ENCODE assay signal across 10 cellular contexts in the genomic region with DNA sequence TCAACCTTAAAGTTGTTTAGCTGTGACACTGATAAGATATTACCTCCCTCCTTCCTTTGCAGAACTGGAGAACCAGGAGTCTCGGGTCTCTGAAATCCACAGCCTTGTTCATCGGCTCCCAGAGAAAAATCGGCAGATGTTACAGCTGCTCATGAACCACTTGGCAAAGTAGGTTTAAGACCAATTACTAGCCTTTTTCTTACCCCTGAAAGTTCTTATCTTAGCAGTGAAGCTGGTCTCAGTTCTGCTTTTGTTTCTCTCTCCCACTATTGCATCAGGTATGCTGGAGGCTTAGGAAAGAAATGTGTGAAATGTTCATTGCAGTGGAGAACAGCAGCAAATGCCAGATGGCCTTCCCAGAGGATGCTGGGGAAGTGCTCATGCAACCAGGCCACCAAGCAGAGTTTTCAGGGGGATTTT.
DNase-seq lines count a peak whose midpoint lies in the region; ATAC-seq and FAIRE-seq lines count a peak whose summit lies in the region.
"Had no signal": no experiment of that assay in that cellular context is flagged by ENCODE, and none has a peak within 500 bp of the region (broad histone marks: within the 10 kb centered on the region; RNA-seq: fewer than 3 reads in every experiment).

No MANE protein-coding gene starts in this region.

- peak; percentile 96 for FAIRE-seq in GM19239 (lab: Jason Lieb, UNC)
- FAIRE-seq: endometrium had no signal

- H3K27ac ChIP-seq in CD8-positive, alpha-beta memory T cell (ENCODE audit: low read depth, low read length) = no peak overlapping the region

- H3K4me3 Mint-ChIP-seq in CD8-positive, alpha-beta memory T cell = no peak overlapping the region

- POLR2A ChIA-PET in CD8-positive, alpha-beta memory T cell (lab: Charles Lee) = no interaction called here

- peaks cover 23 to 87% (median 45%) of the 10 kb centered on the region in 3 donors for H3K36me3 Mint-ChIP-seq in CD8-positive, alpha-beta memory T cell

- H3K27me3 Mint-ChIP-seq in CD8-positive, alpha-beta memory T cell = no peaks in the 10 kb centered on the region

- no peaks in the 10 kb centered on the region for H3K27me3 ChIP-seq in CD8-positive, alpha-beta memory T cell (ENCODE audit: insufficient read depth, low read length, poor library complexity, severe bottlenecking)

- H3K4me3 ChIP-seq in CD8-positive, alpha-beta memory T cell (ENCODE audit: low read length) = no peak overlapping the region

- ATAC-seq in HG03066 (IDR thresholded peaks at IDR 0.05; ENCODE audit: low read depth, unreplicated experiment) = peak; percentile 54

- no peaks in the 10 kb centered on the region for H3K4me1 ChIP-seq in CD8-positive, alpha-beta memory T cell (ENCODE audit: insufficient read depth, low read length)
- H3K4me1 ChIP-seq: Caco-2 had no signal

- DNase-seq in AG20443 (ENCODE audit: low spot score) (peak; percentile 49), GM19239 (ENCODE audit: insufficient read length, low spot score) (peak; percentile 34), SKM-1 treated with dmso at 0.1 percent for 144 hours (lab: John Stamatoyannopoulos, UW; ENCODE audit: unreplicated experiment) (peak; percentile 74), EL (no peak)
- DNase-seq in stimulated activated CD4-positive, alpha-beta T cell treated with anti-CD3 and anti-CD28 coated beads, Interleukin-15, amount 100 ng/mL, for 24 hours = no peak
- no peak for DNase-seq in CD8-positive, alpha-beta memory T cell
- DNase-seq in stimulated activated CD4-positive, alpha-beta T cell treated with anti-CD3 and anti-CD28 coated beads, Interleukin-1b, Interleukin-23, amount 100 ng/mL, for 48 hours = no peak

- H3K9me3 ChIP-seq in CD8-positive, alpha-beta memory T cell (ENCODE audit: low read length) = no peaks in the 10 kb centered on the region
- H3K9me3 ChIP-seq: Caco-2 had no signal

- peaks cover 31 to 62% (median 45%) of the 10 kb centered on the region in 3 donors for H3K4me1 Mint-ChIP-seq in CD8-positive, alpha-beta memory T cell

- CTCF ChIA-PET in CD8-positive, alpha-beta memory T cell (lab: Charles Lee) = no interaction called here

- no peaks in the 10 kb centered on the region for H3K9me3 Mint-ChIP-seq in CD8-positive, alpha-beta memory T cell

- H3K36me3 ChIP-seq in CD8-positive, alpha-beta memory T cell (ENCODE audit: insufficient read depth, low read length) = peaks cover 10% of the 10 kb centered on the region

- peak overlapping the region in 2 of 8 donors; percentile 32 to 78 for H3K27ac Mint-ChIP-seq in CD8-positive, alpha-beta memory T cell

Comparison
In these comparisons a context has a peak if more than half of its experiments do, and no peak if none do; other contexts are left out.
1. DNase-seq: peak in AG20443 (single experiment), GM19239 (single experiment) and SKM-1 treated with dmso at 0.1 percent for 144 hours (single experiment); none in stimulated activated CD4-positive, alpha-beta T cell treated with anti-CD3 and anti-CD28 coated beads, Interleukin-15, amount 100 ng/mL, for 24 hours (single experiment), CD8-positive, alpha-beta memory T cell (0 of 5), stimulated activated CD4-positive, alpha-beta T cell treated with anti-CD3 and anti-CD28 coated beads, Interleukin-1b, Interleukin-23, amount 100 ng/mL, for 48 hours (single experiment) and EL (single experiment).